In the genomic region with DNA sequence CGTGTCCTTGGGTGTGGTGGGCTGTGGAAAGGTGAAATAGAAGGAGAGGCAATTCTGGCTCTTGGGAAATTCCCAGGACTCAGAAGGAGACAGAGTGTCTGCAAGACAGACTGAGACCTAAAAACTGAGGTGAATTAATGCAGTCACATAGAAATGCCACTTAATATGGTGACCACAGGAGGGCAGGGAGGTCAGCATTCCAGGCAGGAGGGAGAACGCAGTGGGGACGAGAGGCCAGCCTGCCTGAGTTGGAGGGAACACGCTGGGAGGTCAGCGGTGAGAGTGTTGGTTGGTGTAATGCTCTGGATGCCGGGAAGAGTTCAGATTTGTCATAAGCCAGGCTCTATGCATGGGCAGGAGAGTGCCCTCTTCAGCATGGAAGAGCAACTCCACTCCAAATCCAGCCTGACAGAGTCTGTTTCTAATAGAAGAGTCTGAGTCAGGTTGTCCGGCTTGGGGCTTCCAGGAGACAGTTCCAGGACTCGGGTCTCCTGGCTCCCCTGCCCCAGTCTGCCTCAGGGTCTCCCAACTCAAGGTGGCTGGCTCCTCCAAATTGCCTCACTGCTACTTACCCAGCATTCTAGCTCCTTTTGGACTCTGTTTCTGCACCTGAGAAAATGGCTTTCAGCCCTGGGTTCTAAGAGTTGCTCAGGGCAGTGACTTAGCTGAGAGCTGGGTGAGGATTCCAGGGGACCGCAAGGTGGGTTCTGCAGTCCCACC, we compare ENCODE assay signal across 9 cellular contexts. TPM values are rescaled to one million over a fixed set of nuclear protein-coding genes. Genes with fewer than 3 reads are reported as not detected.
DNase-seq lines count a peak whose midpoint lies in the region; ATAC-seq, FAIRE-seq and TF ChIP-seq lines count a peak whose summit lies in the region.
"Had no signal": no experiment of that assay in that cellular context is flagged by ENCODE, and none has a peak within 500 bp of the region (broad histone marks: within the 10 kb centered on the region; RNA-seq: fewer than 3 reads in every experiment).

No MANE protein-coding gene starts in this region.

- H3K36me3 Mint-ChIP-seq in activated naive CD8-positive, alpha-beta T cell treated with anti-CD3 and anti-CD28 coated beads for 36 hours: no peaks in the 10 kb centered on the region

- H2BK12ac ChIP-seq in H1 (ENCODE audit: low read depth, low read length): no peak overlapping the region; the same call in 1 of the 2 replicates

- H3K9me3 ChIP-seq in A549: no peaks in the 10 kb centered on the region
- no peaks in the 10 kb centered on the region for H3K9me3 ChIP-seq in NT2/D1 (ENCODE audit: insufficient read depth, low read length)
- no peaks in the 10 kb centered on the region for H3K9me3 ChIP-seq in H1 (ENCODE audit: insufficient read depth in 2 of 2, low read depth in 1 of 2, low read length in 1 of 2)
- no peaks in the 10 kb centered on the region for H3K9me3 ChIP-seq in mesodermal cell (ENCODE audit: control insufficient read depth, low read length)

- ATAC-seq in A549 (peak; percentile 87 to 95), HG02610 (IDR thresholded peaks at IDR 0.05; ENCODE audit: unreplicated experiment) (no peak)

- no peaks in the 10 kb centered on the region for H3K36me3 ChIP-seq in NT2/D1 (ENCODE audit: insufficient read depth, insufficient read length, low read length)
- no peaks in the 10 kb centered on the region for H3K36me3 ChIP-seq in H1 (ENCODE audit: control insufficient read depth in 2 of 4, insufficient read depth in 4 of 4, low read length in 3 of 4)
- H3K36me3 ChIP-seq in mesodermal cell (ENCODE audit: control insufficient read depth, insufficient read depth, low read length): no peaks in the 10 kb centered on the region

- H3K4me1 Mint-ChIP-seq in activated naive CD8-positive, alpha-beta T cell treated with anti-CD3 and anti-CD28 coated beads for 36 hours: no peaks in the 10 kb centered on the region
- H3K4me1 Mint-ChIP-seq: central memory CD8-positive, alpha-beta T cell had no signal

- H3K4me1 ChIP-seq in A549 (0 out of 3 replicates have a peak, but pooled peaks cover 5% of the 10 kb centered on the region), NT2/D1 (ENCODE audit: insufficient read depth, insufficient read length) (peaks cover 12% of the 10 kb centered on the region), H1 (replicated peaks in 1 of 4; ENCODE audit: control insufficient read depth in 3 of 4, insufficient read depth in 4 of 4, low read length in 3 of 4) (peaks cover 0 to 5% (median 0%) of the 10 kb centered on the region in 4 experiments; a peak in 2 of 7 replicates), mesodermal cell (ENCODE audit: control insufficient read depth, insufficient read depth, low read length, poor library complexity, severe bottlenecking) (no peaks in the 10 kb centered on the region)

- TF ChIP-seq RAD21 in A549 (conservative IDR thresholded peaks at IDR 0.05 in 1 of 2, IDR thresholded peaks at IDR 0.05 in 1 of 2): peak; percentile 22 to 39; a peak in 3 of 5 replicates
- TF ChIP-seq RAD21 in H1 (IDR thresholded peaks at IDR 0.05 in 1 of 2, conservative IDR thresholded peaks at IDR 0.05 in 1 of 2; ENCODE audit: low read depth in 2 of 2, low read length in 2 of 2): peak; percentile 52 to 60

- no peaks in the 10 kb centered on the region for H3K9me3 Mint-ChIP-seq in activated naive CD8-positive, alpha-beta T cell treated with anti-CD3 and anti-CD28 coated beads for 36 hours
- H3K9me3 Mint-ChIP-seq: central memory CD8-positive, alpha-beta T cell had no signal

- H3K4me3 ChIP-seq in A549 (no peak overlapping the region), GM12875 (ENCODE audit: low read depth, low read length) (no peak overlapping the region), NT2/D1 (ENCODE audit: insufficient read length, low read depth) (no peak overlapping the region), H1 (ENCODE audit: extremely low read depth in 1 of 4, insufficient read depth in 2 of 4, low read depth in 3 of 4, low read length in 4 of 4) (no peak overlapping the region), mesodermal cell (ENCODE audit: extremely low read depth, insufficient read depth, low read length, poor library complexity, severe bottlenecking) (no peak overlapping the region)

- H2AFZ ChIP-seq in H1 (ENCODE audit: low read length): 0 out of 2 replicates have a peak overlapping the region, but pooled peaks have one; percentile 60

- no peaks in the 10 kb centered on the region for H4K20me1 ChIP-seq in H1 (replicated peaks in 1 of 2; ENCODE audit: control insufficient read depth in 1 of 2, insufficient read depth in 2 of 2, low read length in 2 of 2)

- H2BK15ac ChIP-seq in H1 (ENCODE audit: low read length): no peak overlapping the region

- no peak overlapping the region for H3K4me3 Mint-ChIP-seq in activated naive CD8-positive, alpha-beta T cell treated with anti-CD3 and anti-CD28 coated beads for 36 hours
- H3K4me3 Mint-ChIP-seq: central memory CD8-positive, alpha-beta T cell had no signal

- no peak overlapping the region for H3K23ac ChIP-seq in H1 (ENCODE audit: insufficient read length)

- no peak overlapping the region for H3K14ac ChIP-seq in H1 (ENCODE audit: insufficient read length)

- H2AK5ac ChIP-seq in H1 (ENCODE audit: low read depth, low read length): no peak overlapping the region

- no peaks in the 10 kb centered on the region for H3K79me2 ChIP-seq in H1 (ENCODE audit: control insufficient read depth in 1 of 2, insufficient read depth in 2 of 2, low read length in 2 of 2)

- no peak overlapping the region for H3K4ac ChIP-seq in H1 (replicated peaks; ENCODE audit: insufficient read length, low read depth, low read length)

- TF ChIP-seq CTCF in A549 (IDR thresholded peaks at IDR 0.05): peak; percentile 24; the same call in 2 of the 3 replicates
- TF ChIP-seq CTCF in GM12875 (IDR thresholded peaks at IDR 0.05; ENCODE audit: borderline replicate concordance, insufficient read depth, low read depth, low read length): peak; percentile 47; the same call in 1 of the 2 replicates
- peak; percentile 39 to 81 (median 61) for TF ChIP-seq CTCF in H1 (IDR thresholded peaks at IDR 0.05; ENCODE audit: control extremely low read depth in 1 of 3, insufficient read depth in 1 of 3, low read depth in 1 of 3, low read length in 3 of 3)

- no peak overlapping the region for H4K5ac ChIP-seq in H1 (ENCODE audit: insufficient read length, low read depth, low read length)

- no peak overlapping the region for H2BK20ac ChIP-seq in H1 (ENCODE audit: low read length)

- 42% methylated on average over 9 of the region's 9 CpGs for WGBS in A549 (ENCODE audit: missing lambda C conversion rate)
- WGBS in H1 (ENCODE audit: extremely low coverage in 1 of 2, insufficient coverage in 1 of 2, insufficient read length in 1 of 2, insufficient replicate concordance in 2 of 2, low coverage in 1 of 2, low lambda C conversion rate in 2 of 2, missing lambda C conversion rate in 1 of 2), 2 experiments: 45% methylated on average over 9 of the region's 9 CpGs; no CpG with 5 or more reads in 1 of the 2 experiments
- 23 to 67% methylated on average over 2 to 8 of the region's 9 CpGs for WGBS in mesodermal cell (ENCODE audit: insufficient coverage in 2 of 2), 2 experiments

- no peak overlapping the region for H3K18ac ChIP-seq in H1 (ENCODE audit: extremely low read depth, low read length)

- H2BK120ac ChIP-seq in H1 (replicated peaks; ENCODE audit: low read depth, low read length): no peak overlapping the region

- no peaks in the 10 kb centered on the region; the same call in 1 of the 2 replicates for H3K23me2 ChIP-seq in H1 (ENCODE audit: low read depth, low read length)

- H3K9ac ChIP-seq in NT2/D1 (ENCODE audit: insufficient read length, low read depth) (no peak overlapping the region), H1 (replicated peaks in 1 of 4; ENCODE audit: extremely low read depth in 1 of 4, low read depth in 3 of 4, low read length in 3 of 4) (no peak overlapping the region)

- FAIRE-seq in A549 (lab: Jason Lieb, UNC): no peak
- FAIRE-seq in H1 (lab: Jason Lieb, UNC): no peak

- H3K27ac Mint-ChIP-seq in activated naive CD8-positive, alpha-beta T cell treated with anti-CD3 and anti-CD28 coated beads for 36 hours: no peak overlapping the region

- H4K8ac ChIP-seq in H1 (ENCODE audit: extremely low read depth, insufficient read depth, low read length): no peak overlapping the region

- H3K56ac ChIP-seq in H1 (replicated peaks; ENCODE audit: insufficient read length, low read depth, low read length): no peak overlapping the region

- no peak overlapping the region for H4K91ac ChIP-seq in H1 (replicated peaks; ENCODE audit: insufficient read length, low read length)

- DNase-seq in A549 (ENCODE audit: low read depth in 1 of 2, low spot score in 1 of 2) (peak; percentile 29 to 54), NT2/D1 (ENCODE audit: low read depth, low spot score) (peak; percentile 35), H1 (ENCODE audit: low read depth in 1 of 2, low spot score in 2 of 2) (peak in 1 of 2 experiments; percentile 51), NCI-H1105 treated with DMSO at 0.1 percent for 48 hours (lab: John Stamatoyannopoulos, UW) (no peak)
- DNase-seq in activated naive CD8-positive, alpha-beta T cell treated with anti-CD3 and anti-CD28 coated beads for 36 hours: no peak

- CTCF ChIA-PET in A549 (lab: Yijun Ruan, JAX): interaction anchor here (0.6 to 3.1 kb wide), 11 partner anchors 8 to 66 kb away, joined by 3 to 16 read pairs (median 4); no protein-coding TSS in a partner anchor
- CTCF ChIA-PET in H1 (lab: Charles Lee; ENCODE audit: partially characterized antibody): interaction anchor here (0.8 to 3.6 kb wide), 24 partner anchors 8 to 213 kb away, joined by 3 to 20 read pairs (median 5); partner anchors contain the start of gene TMEM9

- H3K79me1 ChIP-seq in H1 (ENCODE audit: low read depth, low read length): no peaks in the 10 kb centered on the region

- POLR2A ChIA-PET in A549 (lab: Yijun Ruan, JAX) (no interaction called here), H1 (lab: Charles Lee; ENCODE audit: partially characterized antibody) (interaction anchor here (2.4 kb wide), 1 partner anchor 14 kb away, joined by 6 read pairs; no protein-coding TSS in a partner anchor)

- TF ChIP-seq POLR2A in A549 (IDR thresholded peaks at IDR 0.05; ENCODE audit: low read length) (no peak), H1 (IDR thresholded peaks at IDR 0.05; ENCODE audit: control extremely low read depth in 1 of 2, low read depth in 2 of 2, low read length in 2 of 2) (no peak)

- no peak overlapping the region for H2BK5ac ChIP-seq in H1 (ENCODE audit: low read depth, low read length)

- peaks cover 5% of the 10 kb centered on the region for H3K27me3 Mint-ChIP-seq in activated naive CD8-positive, alpha-beta T cell treated with anti-CD3 and anti-CD28 coated beads for 36 hours

- H3K27ac ChIP-seq in A549 (peak overlapping the region in 1 of 2 experiments; percentile 33; a peak in 2 of 6 replicates), H1 (ENCODE audit: low read depth, low read length) (no peak overlapping the region), mesodermal cell (ENCODE audit: low read depth, low read length, severe bottlenecking) (peak overlapping the region; percentile 62)

- peaks cover 6% of the 10 kb centered on the region for H3K27me3 ChIP-seq in NT2/D1 (ENCODE audit: insufficient read depth, insufficient read length)
- no peaks in the 10 kb centered on the region for H3K27me3 ChIP-seq in H1 (replicated peaks in 1 of 4; ENCODE audit: control insufficient read depth in 3 of 4, extremely low read depth in 1 of 4, insufficient read depth in 3 of 4, low read length in 3 of 4)

- peak overlapping the region; percentile 7; the same call in 1 of the 3 replicates for H3K4me2 ChIP-seq in A549
- H3K4me2 ChIP-seq in H1 (ENCODE audit: insufficient read depth in 1 of 2, low read depth in 2 of 2, low read length in 2 of 2): 0 out of 4 replicates have a peak overlapping the region, but pooled peaks of 1 of the 2 experiments have one; percentile 35

- TF ChIP-seq EP300 in A549 (IDR thresholded peaks at IDR 0.05) (no peak), H1 (IDR thresholded peaks at IDR 0.05; ENCODE audit: borderline replicate concordance in 1 of 2, low read depth in 2 of 2, low read length in 2 of 2) (no peak)

RNA-seq across cellular contexts. Expression of gene IGFN1, which starts 5.7 kb away (rescaled TPM):
- 0.03 TPM in 2 replicates for polyA plus RNA-seq in A549 (2011; rRNA removed)
- 0.13 and 0.23 TPM in 2 replicates for polyA plus RNA-seq in A549 (2012; cell fraction: cytosol; rRNA removed)
- polyA plus RNA-seq in A549 (2012; cell fraction: nucleus; rRNA removed): 1.8 and 1.9 TPM in 2 replicates
- 2.7 to 4.7 TPM (median 4.6 TPM) in 3 replicates for polyA plus RNA-seq in A549 (2017; fragmentation: RNase III; extraction: RNeasy Plus Mini Kit Qiagen cat#74134 plus additional on column Dnase treatment)
- not detected in 2 replicates for polyA minus RNA-seq in A549 (2011; rRNA and poly(A)+ RNA removed)
- not detected in 2 replicates for total RNA-seq in H1 (2021; fragmentation: NEBNext Ultra II Directional; extraction: Animal tissue kit (Norgen Biotek cat#: 25700))
- polyA plus RNA-seq in H1 (2011; rRNA removed): not detected in 2 replicates
- polyA plus RNA-seq in H1 (2011; cell fraction: cytosol; rRNA removed): not detected
- polyA plus RNA-seq in H1 (2011; cell fraction: nucleus; rRNA removed): not detected
- polyA plus RNA-seq in H1 (2012, experiment 1 of 2): not detected in 4 replicates
- not detected for polyA plus RNA-seq in H1 (2012, experiment 2 of 2)
- polyA plus RNA-seq in H1 (2013, experiment 1 of 2): not detected
- not detected for polyA plus RNA-seq in H1 (2013, experiment 2 of 2)
- not detected in 2 replicates for polyA minus RNA-seq in H1 (2011; rRNA and poly(A)+ RNA removed)
- not detected for polyA minus RNA-seq in H1 (2011; cell fraction: cytosol; rRNA and poly(A)+ RNA removed)
- polyA minus RNA-seq in H1 (2011; cell fraction: nucleus; rRNA and poly(A)+ RNA removed): not detected
- not detected for polyA plus RNA-seq in mesodermal cell (2013, experiment 1 of 2)
- not detected for polyA plus RNA-seq in mesodermal cell (2013, experiment 2 of 2)
- not detected for total RNA-seq in activated naive CD8-positive, alpha-beta T cell treated with anti-CD3 and anti-CD28 coated beads for 36 hours

RNA-seq across cellular contexts. Expression of gene TMEM9, which starts 30.6 kb away (rescaled TPM):
- 97.0 and 119 TPM in 2 replicates for polyA plus RNA-seq in A549 (2011; rRNA removed)
- 110 and 139 TPM in 2 replicates for polyA plus RNA-seq in A549 (2012; cell fraction: cytosol; rRNA removed)
- polyA plus RNA-seq in A549 (2012; cell fraction: nucleus; rRNA removed): 114 and 137 TPM in 2 replicates
- polyA plus RNA-seq in A549 (2017; fragmentation: RNase III; extraction: RNeasy Plus Mini Kit Qiagen cat#74134 plus additional on column Dnase treatment): 75.7 to 86.8 TPM (median 83.3 TPM) in 3 replicates
- polyA minus RNA-seq in A549 (2011; rRNA and poly(A)+ RNA removed): 68.8 and 75.9 TPM in 2 replicates
- total RNA-seq in H1 (2021; fragmentation: NEBNext Ultra II Directional; extraction: Animal tissue kit (Norgen Biotek cat#: 25700)): 79.9 and 83.2 TPM in 2 replicates
- 181 and 202 TPM in 2 replicates for polyA plus RNA-seq in H1 (2011; rRNA removed)
- polyA plus RNA-seq in H1 (2011; cell fraction: cytosol; rRNA removed): 193 TPM
- polyA plus RNA-seq in H1 (2011; cell fraction: nucleus; rRNA removed): 404 TPM
- 71.3 to 146 TPM (median 132 TPM) in 4 replicates for polyA plus RNA-seq in H1 (2012, experiment 1 of 2)
- 179 TPM for polyA plus RNA-seq in H1 (2012, experiment 2 of 2)
- 79.7 TPM for polyA plus RNA-seq in H1 (2013, experiment 1 of 2)
- 94.6 TPM for polyA plus RNA-seq in H1 (2013, experiment 2 of 2)
- 189 and 196 TPM in 2 replicates for polyA minus RNA-seq in H1 (2011; rRNA and poly(A)+ RNA removed)
- 42.0 TPM for polyA minus RNA-seq in H1 (2011; cell fraction: cytosol; rRNA and poly(A)+ RNA removed)
- 55.3 TPM for polyA minus RNA-seq in H1 (2011; cell fraction: nucleus; rRNA and poly(A)+ RNA removed)
- polyA plus RNA-seq in mesodermal cell (2013, experiment 1 of 2): 134 TPM
- polyA plus RNA-seq in mesodermal cell (2013, experiment 2 of 2): 118 TPM
- 10 to 100 TPM; 28.2 to 29.8 TPM for total RNA-seq in activated naive CD8-positive, alpha-beta T cell treated with anti-CD3 and anti-CD28 coated beads for 36 hours

RNA-seq across cellular contexts. Expression of gene ASCL5, which starts 57.9 kb away (rescaled TPM):
- polyA plus RNA-seq in A549 (2011; rRNA removed): 0.07 TPM in 1 of 2 replicates, not detected in the other
- polyA plus RNA-seq in A549 (2012; cell fraction: cytosol; rRNA removed): 0.05 and 0.13 TPM in 2 replicates
- polyA plus RNA-seq in A549 (2012; cell fraction: nucleus; rRNA removed): 0.15 and 0.20 TPM in 2 replicates
- polyA plus RNA-seq in A549 (2017; fragmentation: RNase III; extraction: RNeasy Plus Mini Kit Qiagen cat#74134 plus additional on column Dnase treatment): 0.07 to 0.17 TPM (median 0.09 TPM) in 3 replicates
- not detected in 2 replicates for polyA minus RNA-seq in A549 (2011; rRNA and poly(A)+ RNA removed)
- 0.41 and 0.44 TPM in 2 replicates for total RNA-seq in H1 (2021; fragmentation: NEBNext Ultra II Directional; extraction: Animal tissue kit (Norgen Biotek cat#: 25700))
- polyA plus RNA-seq in H1 (2011; rRNA removed): 0.29 and 0.31 TPM in 2 replicates
- polyA plus RNA-seq in H1 (2011; cell fraction: cytosol; rRNA removed): 0.13 TPM
- polyA plus RNA-seq in H1 (2011; cell fraction: nucleus; rRNA removed): 0.33 TPM
- polyA plus RNA-seq in H1 (2012, experiment 1 of 2): 0.21 to 0.52 TPM (median 0.34 TPM) in 4 replicates
- polyA plus RNA-seq in H1 (2012, experiment 2 of 2): 0.30 TPM
- 0.10 TPM for polyA plus RNA-seq in H1 (2013, experiment 1 of 2)
- 0.09 TPM for polyA plus RNA-seq in H1 (2013, experiment 2 of 2)
- not detected in 2 replicates for polyA minus RNA-seq in H1 (2011; rRNA and poly(A)+ RNA removed)
- polyA minus RNA-seq in H1 (2011; cell fraction: cytosol; rRNA and poly(A)+ RNA removed): not detected
- polyA minus RNA-seq in H1 (2011; cell fraction: nucleus; rRNA and poly(A)+ RNA removed): 0.40 TPM
- polyA plus RNA-seq in mesodermal cell (2013, experiment 1 of 2): not detected
- polyA plus RNA-seq in mesodermal cell (2013, experiment 2 of 2): not detected
- total RNA-seq in activated naive CD8-positive, alpha-beta T cell treated with anti-CD3 and anti-CD28 coated beads for 36 hours: under 1 TPM; 0.30 to 0.35 TPM

Comparison
In these comparisons a context has a peak if more than half of its experiments do, and no peak if none do; other contexts are left out.
1. DNase-seq: peak in A549 (2 of 2) and NT2/D1 (single experiment); none in NCI-H1105 treated with DMSO at 0.1 percent for 48 hours (single experiment) and activated naive CD8-positive, alpha-beta T cell treated with anti-CD3 and anti-CD28 coated beads for 36 hours (single experiment).
2. Of the 18 proteins assayed by ChIP-seq in both H1 and A549: peak only in H1: E2F6 and MAX; only in A549: none; in both: CTCF and RAD21; in neither: 14.
3. Peak in every context shown above with its lines, with median percentiles within 50 percentile points of each other: CTCF ChIP-seq.